ENCODE assay signal across 16 cellular contexts in the genomic region with DNA sequence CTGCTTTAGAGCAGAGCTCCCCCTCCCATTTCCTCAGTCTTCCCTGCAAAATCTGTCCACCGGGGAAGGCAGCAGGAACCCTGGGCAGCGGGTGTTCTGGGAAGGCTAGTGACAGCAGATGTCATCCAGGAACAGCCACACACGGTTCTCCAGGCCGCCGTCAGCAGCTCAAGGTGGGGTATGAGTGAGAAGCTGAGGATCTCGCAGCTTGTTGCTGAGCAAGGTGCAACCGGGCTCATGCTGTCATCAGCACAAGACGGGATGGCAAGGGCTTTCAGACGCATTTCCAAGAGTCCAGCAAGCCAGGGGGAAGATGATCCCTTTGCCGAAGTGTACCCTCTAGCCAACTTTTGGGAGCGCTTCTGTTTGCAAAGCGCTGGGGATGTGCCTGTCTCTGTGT. TPM values are rescaled to one million over a fixed set of nuclear protein-coding genes. Genes with fewer than 3 reads are reported as not detected.
DNase-seq lines count a peak whose midpoint lies in the region; ATAC-seq and TF ChIP-seq lines count a peak whose summit lies in the region.
"Had no signal": no experiment of that assay in that cellular context is flagged by ENCODE, and none has a peak within 500 bp of the region (broad histone marks: within the 10 kb centered on the region; RNA-seq: fewer than 3 reads in every experiment).

No MANE protein-coding gene starts in this region.

- peak overlapping the region in 1 of 2 experiments; percentile 48 for H3K18ac ChIP-seq in mesenchymal stem cell (ENCODE audit: low read depth in 1 of 2, low read length in 2 of 2)

- H3K4me2 ChIP-seq in mesenchymal stem cell (ENCODE audit: low read length, poor library complexity, severe bottlenecking) = no peak overlapping the region
- H3K4me2 ChIP-seq: SK-N-SH had no signal

- no peaks in the 10 kb centered on the region for H3K36me3 Mint-ChIP-seq in natural killer cell treated with Interleukin-12 subunit alpha and Interleukin-12 subunit beta and Interleukin-15 and Interleukin-18, amount 100 ng/mL, for 72 hours
- no peaks in the 10 kb centered on the region for H3K36me3 Mint-ChIP-seq in natural killer cell
- H3K36me3 Mint-ChIP-seq: IgD-negative memory B cell had no signal

- no peak overlapping the region for H2BK15ac ChIP-seq in mesenchymal stem cell (ENCODE audit: low read depth, poor library complexity, severe bottlenecking)

- no peak overlapping the region for H2BK5ac ChIP-seq in mesenchymal stem cell (ENCODE audit: low read depth, low read length, poor library complexity, severe bottlenecking)

- H3K27me3 ChIP-seq in WERI-Rb-1 (ENCODE audit: insufficient read depth, low read depth, severe bottlenecking) (no peaks in the 10 kb centered on the region), mesenchymal stem cell (ENCODE audit: control insufficient read depth in 1 of 2, insufficient read depth in 1 of 2, low read length in 2 of 2) (no peaks in the 10 kb centered on the region), aorta (ENCODE audit: control insufficient read depth in 1 of 2, insufficient read depth in 2 of 2, low read length in 1 of 2) (no peaks in the 10 kb centered on the region)

- no peak overlapping the region for H3K14ac ChIP-seq in mesenchymal stem cell (ENCODE audit: low read length in 2 of 2)

- no peaks in the 10 kb centered on the region for H3K27me3 Mint-ChIP-seq in natural killer cell treated with Interleukin-12 subunit alpha and Interleukin-12 subunit beta and Interleukin-15 and Interleukin-18, amount 100 ng/mL, for 72 hours
- no peaks in the 10 kb centered on the region for H3K27me3 Mint-ChIP-seq in natural killer cell (ENCODE audit: low read depth in 2 of 2)
- H3K27me3 Mint-ChIP-seq: CD4-positive, alpha-beta T cell; IgD-negative memory B cell had no signal

- TF ChIP-seq CTCF in natural killer cell (IDR thresholded peaks at IDR 0.05) = no peak
- TF ChIP-seq CTCF in WERI-Rb-1 (IDR thresholded peaks at IDR 0.05; ENCODE audit: low read depth, low read length) = no peak

- H2AFZ ChIP-seq in mesenchymal stem cell (ENCODE audit: low read depth, low read length) = no peak overlapping the region

- H3K27ac ChIP-seq in WERI-Rb-1 (no peak overlapping the region), mesenchymal stem cell (ENCODE audit: low read length, poor library complexity, severe bottlenecking) (no peak overlapping the region), aorta (ENCODE audit: low read depth in 1 of 2, low read length in 2 of 2) (no peak overlapping the region)

- WGBS in mesenchymal stem cell = 78% methylated on average over 12 of the region's 12 CpGs
- WGBS in aorta, 2 donors = 83 to 88% methylated on average over 12 of the region's 12 CpGs

- no peak for ATAC-seq in natural killer cell treated with Interleukin-12 subunit alpha and Interleukin-12 subunit beta and Interleukin-15 and Interleukin-18, amount 100 ng/mL, for 72 hours
- no peak for ATAC-seq in natural killer cell
- no peak for ATAC-seq in aorta (ENCODE audit: low FRiP score)
- no peak for ATAC-seq in GM18867 (IDR thresholded peaks at IDR 0.05; ENCODE audit: unreplicated experiment)
- ATAC-seq in GM18517 (IDR thresholded peaks at IDR 0.05; ENCODE audit: unreplicated experiment) = no peak

- H3K9ac ChIP-seq in mesenchymal stem cell (ENCODE audit: low read length) = peak overlapping the region; percentile 26
- H3K9ac ChIP-seq: SK-N-SH had no signal

- H3K9me3 ChIP-seq in WERI-Rb-1 (ENCODE audit: severe bottlenecking) (no peaks in the 10 kb centered on the region), mesenchymal stem cell (ENCODE audit: control insufficient read depth, low read length) (no peaks in the 10 kb centered on the region), aorta (ENCODE audit: control insufficient read depth, low read length) (no peaks in the 10 kb centered on the region)
- H3K9me3 ChIP-seq: HAP-1, SK-N-SH had no signal

- peak overlapping the region in 1 of 2 experiments; percentile 41 for H3K23ac ChIP-seq in mesenchymal stem cell (ENCODE audit: low read length in 2 of 2)

- H3K79me1 ChIP-seq in mesenchymal stem cell (replicated peaks; ENCODE audit: low read length, poor library complexity, severe bottlenecking) = peaks cover 7% of the 10 kb centered on the region

- no peak overlapping the region for H3K4ac ChIP-seq in mesenchymal stem cell (ENCODE audit: low read depth in 1 of 2, low read length in 2 of 2)

- peaks cover 0 to 4% of the 10 kb centered on the region in 2 donors for H3K4me1 Mint-ChIP-seq in natural killer cell treated with Interleukin-12 subunit alpha and Interleukin-12 subunit beta and Interleukin-15 and Interleukin-18, amount 100 ng/mL, for 72 hours (ENCODE audit: low read depth in 2 of 2)
- peaks cover 0 to 5% of the 10 kb centered on the region in 2 donors for H3K4me1 Mint-ChIP-seq in natural killer cell

- peak overlapping the region; percentile 24 for H2AK5ac ChIP-seq in mesenchymal stem cell (ENCODE audit: low read length, severe bottlenecking)

- no peak overlapping the region for H2BK12ac ChIP-seq in mesenchymal stem cell (ENCODE audit: low read length in 2 of 2)

- peaks cover 2% of the 10 kb centered on the region; the same call in 1 of the 2 replicates for H3K36me3 ChIP-seq in WERI-Rb-1
- peaks cover 19 to 41% of the 10 kb centered on the region in 2 experiments for H3K36me3 ChIP-seq in mesenchymal stem cell (ENCODE audit: control insufficient read depth in 1 of 2, insufficient read depth in 2 of 2, low read depth in 1 of 2, low read length in 2 of 2)
- no peaks in the 10 kb centered on the region for H3K36me3 ChIP-seq in aorta (ENCODE audit: control insufficient read depth in 1 of 2, insufficient read depth in 2 of 2, low read length in 1 of 2)
- H3K36me3 ChIP-seq: HAP-1 had no signal

- no peak overlapping the region for H2BK120ac ChIP-seq in mesenchymal stem cell (ENCODE audit: low read depth, low read length)

- DNase-seq in natural killer cell treated with Interleukin-12 subunit alpha and Interleukin-12 subunit beta and Interleukin-15 and Interleukin-18, amount 100 ng/mL, for 72 hours (ENCODE audit: low spot score) = peak; percentile 46
- no peak for DNase-seq in natural killer cell
- peak; percentile 53 for DNase-seq in WERI-Rb-1
- no peak for DNase-seq in mesenchymal stem cell
- DNase-seq in aorta = peak; percentile 18 to 66
- no peak for DNase-seq in epidermal melanocyte (ENCODE audit: insufficient read length, low spot score)
- DNase-seq: CD4-positive, alpha-beta T cell; Kasumi-1; MM.1S; NCI-H1694 treated with DMSO at 0.1 percent for 48 hours; NCI-H748 treated with DMSO at 0.1 percent for 48 hours; SK-N-SH had no signal

- no peak overlapping the region for H3K4me3 ChIP-seq in WERI-Rb-1 (ENCODE audit: low read depth, low read length)
- no peak overlapping the region for H3K4me3 ChIP-seq in mesenchymal stem cell (ENCODE audit: insufficient read depth in 1 of 2, low read depth in 1 of 2, low read length in 2 of 2)
- no peak overlapping the region for H3K4me3 ChIP-seq in aorta (ENCODE audit: low read length in 2 of 2)
- H3K4me3 ChIP-seq: HAP-1 had no signal

- H3K9me3 Mint-ChIP-seq in natural killer cell treated with Interleukin-12 subunit alpha and Interleukin-12 subunit beta and Interleukin-15 and Interleukin-18, amount 100 ng/mL, for 72 hours = no peaks in the 10 kb centered on the region
- no peaks in the 10 kb centered on the region for H3K9me3 Mint-ChIP-seq in natural killer cell
- H3K9me3 Mint-ChIP-seq: CD4-positive, alpha-beta T cell; IgD-negative memory B cell had no signal

- no peak overlapping the region for H4K91ac ChIP-seq in mesenchymal stem cell (ENCODE audit: low read length)

- H3K4me1 ChIP-seq in mesenchymal stem cell (ENCODE audit: control insufficient read depth, insufficient read depth, low read depth, low read length) (peaks cover 23% of the 10 kb centered on the region), aorta (ENCODE audit: control insufficient read depth in 1 of 2, insufficient read depth in 2 of 2, low read length in 2 of 2) (no peaks in the 10 kb centered on the region)

- no peak overlapping the region for H4K8ac ChIP-seq in mesenchymal stem cell (ENCODE audit: low read length)

- intact Hi-C loops in natural killer cell (cut with micrococcal nuclease) (no loop called here), aorta (cut with DNase I) (loop anchor here (5.0 to 10.0 kb wide), 3 partner anchors 218 to 305 kb away; no protein-coding TSS in a partner anchor)

- no peak overlapping the region for H3K4me3 Mint-ChIP-seq in natural killer cell treated with Interleukin-12 subunit alpha and Interleukin-12 subunit beta and Interleukin-15 and Interleukin-18, amount 100 ng/mL, for 72 hours
- no peak overlapping the region for H3K4me3 Mint-ChIP-seq in natural killer cell
- H3K4me3 Mint-ChIP-seq: CD4-positive, alpha-beta T cell; IgD-negative memory B cell had no signal

- no peak overlapping the region for H3K27ac Mint-ChIP-seq in natural killer cell treated with Interleukin-12 subunit alpha and Interleukin-12 subunit beta and Interleukin-15 and Interleukin-18, amount 100 ng/mL, for 72 hours
- no peak overlapping the region for H3K27ac Mint-ChIP-seq in natural killer cell
- H3K27ac Mint-ChIP-seq: CD4-positive, alpha-beta T cell; IgD-negative memory B cell had no signal

RNA-seq across cellular contexts. Expression of gene SPSB1, which starts 23.0 kb away (rescaled TPM):
- 1 to 10 TPM in 1 of 2 donors, under 1 TPM in 1; 0.78 to 1.4 TPM for total RNA-seq in natural killer cell treated with Interleukin-12 subunit alpha and Interleukin-12 subunit beta and Interleukin-15 and Interleukin-18, amount 100 ng/mL, for 72 hours
- 1 to 10 TPM in 2 of 3 donors, under 1 TPM in 1; 0.82 to 3.0 (median 1.5) TPM for total RNA-seq in natural killer cell
- polyA plus RNA-seq in mesenchymal stem cell (2013, experiment 1 of 2) = 34.8 TPM
- polyA plus RNA-seq in mesenchymal stem cell (2013, experiment 2 of 2) = 35.0 TPM
- total RNA-seq in aorta = 10 to 100 TPM; 34.8 to 62.0 TPM
- polyA plus RNA-seq in aorta = 10 to 100 TPM; 21.2 to 36.8 TPM

RNA-seq across cellular contexts. Expression of gene H6PD, which starts 35.1 kb away (rescaled TPM):
- total RNA-seq in natural killer cell treated with Interleukin-12 subunit alpha and Interleukin-12 subunit beta and Interleukin-15 and Interleukin-18, amount 100 ng/mL, for 72 hours = 10 to 100 TPM; 14.1 to 15.1 TPM
- 10 to 100 TPM; 24.3 to 37.1 (median 31.2) TPM for total RNA-seq in natural killer cell
- 30.1 TPM for polyA plus RNA-seq in mesenchymal stem cell (2013, experiment 1 of 2)
- 29.4 TPM for polyA plus RNA-seq in mesenchymal stem cell (2013, experiment 2 of 2)
- 10 to 100 TPM; 62.6 to 65.4 TPM for total RNA-seq in aorta
- 10 to 100 TPM in 1 of 2 donors, 1 to 10 TPM in 1; 4.8 to 17.9 TPM for polyA plus RNA-seq in aorta

Comparison
In these comparisons a context has a peak if more than half of its experiments do, and no peak if none do; other contexts are left out.
1. DNase-seq: peak in natural killer cell treated with Interleukin-12 subunit alpha and Interleukin-12 subunit beta and Interleukin-15 and Interleukin-18, amount 100 ng/mL, for 72 hours (single experiment), WERI-Rb-1 (single experiment) and aorta (2 of 2); none in natural killer cell (single experiment), mesenchymal stem cell (single experiment) and epidermal melanocyte (single experiment).
2. RNA of gene SPSB1, which starts 23.0 kb away (total RNA-seq): 34.8 to 62.0 TPM in aorta; 0.82 to 3.0 TPM in natural killer cell and 0.78 to 1.4 TPM in natural killer cell treated with Interleukin-12 subunit alpha and Interleukin-12 subunit beta and Interleukin-15 and Interleukin-18, amount 100 ng/mL, for 72 hours; every median in the first group is over 4 times any median in the second.